Comparison of ENCODE assay signal across 1 cellular context in the genomic region with DNA sequence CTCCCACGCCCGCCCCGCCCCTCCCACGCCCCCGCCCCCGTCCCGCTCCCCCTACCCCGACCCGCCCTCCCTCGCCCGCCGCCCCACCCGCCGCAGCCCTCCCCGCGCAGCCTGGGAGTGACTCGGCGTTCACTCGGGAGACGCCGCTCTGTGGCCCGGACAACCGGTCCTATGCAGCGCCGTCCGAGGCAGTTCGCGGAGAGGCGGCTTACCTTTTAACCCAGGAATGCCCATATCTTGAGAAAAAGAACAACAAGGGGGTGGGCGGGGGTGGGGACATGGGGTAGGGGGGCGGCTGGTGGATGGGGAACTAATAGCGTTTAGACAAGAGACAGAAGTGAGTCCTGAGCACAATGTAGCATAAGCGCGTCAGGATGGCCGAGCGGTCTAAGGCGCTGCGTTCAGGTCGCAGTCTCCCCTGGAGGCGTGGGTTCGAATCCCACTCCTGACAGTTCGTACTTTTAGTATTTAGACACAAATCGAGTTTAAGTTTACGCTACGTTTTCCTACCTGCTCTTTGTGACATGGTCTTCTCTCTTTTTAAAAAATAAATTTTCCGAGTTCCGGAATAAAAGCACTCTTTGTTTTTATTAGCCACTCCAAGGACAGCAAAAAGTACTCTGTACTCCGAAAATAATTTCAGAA.
A peak's percentile ranks its signal among the peaks of the same experiment; 100 is the strongest.
TF ChIP-seq lines count a peak whose summit lies in the region.

No MANE protein-coding gene starts in this region.

TF ChIP-seq in HepG2, 621 proteins besides CTCF, POLR2A, EP300 and RAD21 (continued from another document and continues in another):
- TF ChIP-seq, protein P1, sequence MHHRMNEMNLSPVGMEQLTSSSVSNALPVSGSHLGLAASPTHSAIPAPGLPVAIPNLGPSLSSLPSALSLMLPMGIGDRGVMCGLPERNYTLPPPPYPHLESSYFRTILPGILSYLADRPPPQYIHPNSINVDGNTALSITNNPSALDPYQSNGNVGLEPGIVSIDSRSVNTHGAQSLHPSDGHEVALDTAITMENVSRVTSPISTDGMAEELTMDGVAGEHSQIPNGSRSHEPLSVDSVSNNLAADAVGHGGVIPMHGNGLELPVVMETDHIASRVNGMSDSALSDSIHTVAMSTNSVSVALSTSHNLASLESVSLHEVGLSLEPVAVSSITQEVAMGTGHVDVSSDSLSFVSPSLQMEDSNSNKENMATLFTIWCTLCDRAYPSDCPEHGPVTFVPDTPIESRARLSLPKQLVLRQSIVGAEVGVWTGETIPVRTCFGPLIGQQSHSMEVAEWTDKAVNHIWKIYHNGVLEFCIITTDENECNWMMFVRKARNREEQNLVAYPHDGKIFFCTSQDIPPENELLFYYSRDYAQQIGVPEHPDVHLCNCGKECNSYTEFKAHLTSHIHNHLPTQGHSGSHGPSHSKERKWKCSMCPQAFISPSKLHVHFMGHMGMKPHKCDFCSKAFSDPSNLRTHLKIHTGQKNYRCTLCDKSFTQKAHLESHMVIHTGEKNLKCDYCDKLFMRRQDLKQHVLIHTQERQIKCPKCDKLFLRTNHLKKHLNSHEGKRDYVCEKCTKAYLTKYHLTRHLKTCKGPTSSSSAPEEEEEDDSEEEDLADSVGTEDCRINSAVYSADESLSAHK (CRISPR knock-in tag; IDR thresholded peaks at IDR 0.05; ENCODE audit: borderline replicate concordance), result 0 out of 2 replicates have a peak, but pooled peaks have one; percentile 39
- no peak for TF ChIP-seq ZFX (CRISPR knock-in tag; IDR thresholded peaks at IDR 0.05; ENCODE audit: low read depth)
- no peak for TF ChIP-seq ZNF260 (CRISPR knock-in tag; IDR thresholded peaks at IDR 0.05; ENCODE audit: borderline replicate concordance, low read depth)
- TF ChIP-seq, protein P2, sequence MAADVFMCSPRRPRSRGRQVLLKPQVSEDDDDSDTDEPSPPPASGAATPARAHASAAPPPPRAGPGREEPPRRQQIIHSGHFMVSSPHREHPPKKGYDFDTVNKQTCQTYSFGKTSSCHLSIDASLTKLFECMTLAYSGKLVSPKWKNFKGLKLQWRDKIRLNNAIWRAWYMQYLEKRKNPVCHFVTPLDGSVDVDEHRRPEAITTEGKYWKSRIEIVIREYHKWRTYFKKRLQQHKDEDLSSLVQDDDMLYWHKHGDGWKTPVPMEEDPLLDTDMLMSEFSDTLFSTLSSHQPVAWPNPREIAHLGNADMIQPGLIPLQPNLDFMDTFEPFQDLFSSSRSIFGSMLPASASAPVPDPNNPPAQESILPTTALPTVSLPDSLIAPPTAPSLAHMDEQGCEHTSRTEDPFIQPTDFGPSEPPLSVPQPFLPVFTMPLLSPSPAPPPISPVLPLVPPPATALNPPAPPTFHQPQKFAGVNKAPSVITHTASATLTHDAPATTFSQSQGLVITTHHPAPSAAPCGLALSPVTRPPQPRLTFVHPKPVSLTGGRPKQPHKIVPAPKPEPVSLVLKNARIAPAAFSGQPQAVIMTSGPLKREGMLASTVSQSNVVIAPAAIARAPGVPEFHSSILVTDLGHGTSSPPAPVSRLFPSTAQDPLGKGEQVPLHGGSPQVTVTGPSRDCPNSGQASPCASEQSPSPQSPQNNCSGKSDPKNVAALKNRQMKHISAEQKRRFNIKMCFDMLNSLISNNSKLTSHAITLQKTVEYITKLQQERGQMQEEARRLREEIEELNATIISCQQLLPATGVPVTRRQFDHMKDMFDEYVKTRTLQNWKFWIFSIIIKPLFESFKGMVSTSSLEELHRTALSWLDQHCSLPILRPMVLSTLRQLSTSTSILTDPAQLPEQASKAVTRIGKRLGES (CRISPR knock-in tag; IDR thresholded peaks at IDR 0.05; ENCODE audit: borderline replicate concordance), result no peak
- TF ChIP-seq, protein P3, sequence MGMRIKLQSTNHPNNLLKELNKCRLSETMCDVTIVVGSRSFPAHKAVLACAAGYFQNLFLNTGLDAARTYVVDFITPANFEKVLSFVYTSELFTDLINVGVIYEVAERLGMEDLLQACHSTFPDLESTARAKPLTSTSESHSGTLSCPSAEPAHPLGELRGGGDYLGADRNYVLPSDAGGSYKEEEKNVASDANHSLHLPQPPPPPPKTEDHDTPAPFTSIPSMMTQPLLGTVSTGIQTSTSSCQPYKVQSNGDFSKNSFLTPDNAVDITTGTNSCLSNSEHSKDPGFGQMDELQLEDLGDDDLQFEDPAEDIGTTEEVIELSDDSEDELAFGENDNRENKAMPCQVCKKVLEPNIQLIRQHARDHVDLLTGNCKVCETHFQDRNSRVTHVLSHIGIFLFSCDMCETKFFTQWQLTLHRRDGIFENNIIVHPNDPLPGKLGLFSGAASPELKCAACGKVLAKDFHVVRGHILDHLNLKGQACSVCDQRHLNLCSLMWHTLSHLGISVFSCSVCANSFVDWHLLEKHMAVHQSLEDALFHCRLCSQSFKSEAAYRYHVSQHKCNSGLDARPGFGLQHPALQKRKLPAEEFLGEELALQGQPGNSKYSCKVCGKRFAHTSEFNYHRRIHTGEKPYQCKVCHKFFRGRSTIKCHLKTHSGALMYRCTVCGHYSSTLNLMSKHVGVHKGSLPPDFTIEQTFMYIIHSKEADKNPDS (CRISPR knock-in tag; IDR thresholded peaks at IDR 0.05), result 0 out of 2 replicates have a peak, but pooled peaks have one; percentile 60
- TF ChIP-seq, protein P4, sequence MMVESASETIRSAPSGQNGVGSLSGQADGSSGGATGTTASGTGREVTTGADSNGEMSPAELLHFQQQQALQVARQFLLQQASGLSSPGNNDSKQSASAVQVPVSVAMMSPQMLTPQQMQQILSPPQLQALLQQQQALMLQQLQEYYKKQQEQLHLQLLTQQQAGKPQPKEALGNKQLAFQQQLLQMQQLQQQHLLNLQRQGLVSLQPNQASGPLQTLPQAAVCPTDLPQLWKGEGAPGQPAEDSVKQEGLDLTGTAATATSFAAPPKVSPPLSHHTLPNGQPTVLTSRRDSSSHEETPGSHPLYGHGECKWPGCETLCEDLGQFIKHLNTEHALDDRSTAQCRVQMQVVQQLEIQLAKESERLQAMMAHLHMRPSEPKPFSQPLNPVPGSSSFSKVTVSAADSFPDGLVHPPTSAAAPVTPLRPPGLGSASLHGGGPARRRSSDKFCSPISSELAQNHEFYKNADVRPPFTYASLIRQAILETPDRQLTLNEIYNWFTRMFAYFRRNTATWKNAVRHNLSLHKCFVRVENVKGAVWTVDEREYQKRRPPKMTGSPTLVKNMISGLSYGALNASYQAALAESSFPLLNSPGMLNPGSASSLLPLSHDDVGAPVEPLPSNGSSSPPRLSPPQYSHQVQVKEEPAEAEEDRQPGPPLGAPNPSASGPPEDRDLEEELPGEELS (CRISPR knock-in tag; IDR thresholded peaks at IDR 0.05), result peak; percentile 51
- peak; percentile 51; the same call in 1 of the 2 replicates for TF ChIP-seq ZNF180 (CRISPR knock-in tag; IDR thresholded peaks at IDR 0.05; ENCODE audit: borderline replicate concordance, low read depth)
- TF ChIP-seq, protein P5, sequence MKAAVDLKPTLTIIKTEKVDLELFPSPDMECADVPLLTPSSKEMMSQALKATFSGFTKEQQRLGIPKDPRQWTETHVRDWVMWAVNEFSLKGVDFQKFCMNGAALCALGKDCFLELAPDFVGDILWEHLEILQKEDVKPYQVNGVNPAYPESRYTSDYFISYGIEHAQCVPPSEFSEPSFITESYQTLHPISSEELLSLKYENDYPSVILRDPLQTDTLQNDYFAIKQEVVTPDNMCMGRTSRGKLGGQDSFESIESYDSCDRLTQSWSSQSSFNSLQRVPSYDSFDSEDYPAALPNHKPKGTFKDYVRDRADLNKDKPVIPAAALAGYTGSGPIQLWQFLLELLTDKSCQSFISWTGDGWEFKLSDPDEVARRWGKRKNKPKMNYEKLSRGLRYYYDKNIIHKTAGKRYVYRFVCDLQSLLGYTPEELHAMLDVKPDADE (CRISPR knock-in tag; IDR thresholded peaks at IDR 0.05), result 0 out of 2 replicates have a peak, but pooled peaks have one; percentile 21
- TF ChIP-seq, protein P6, sequence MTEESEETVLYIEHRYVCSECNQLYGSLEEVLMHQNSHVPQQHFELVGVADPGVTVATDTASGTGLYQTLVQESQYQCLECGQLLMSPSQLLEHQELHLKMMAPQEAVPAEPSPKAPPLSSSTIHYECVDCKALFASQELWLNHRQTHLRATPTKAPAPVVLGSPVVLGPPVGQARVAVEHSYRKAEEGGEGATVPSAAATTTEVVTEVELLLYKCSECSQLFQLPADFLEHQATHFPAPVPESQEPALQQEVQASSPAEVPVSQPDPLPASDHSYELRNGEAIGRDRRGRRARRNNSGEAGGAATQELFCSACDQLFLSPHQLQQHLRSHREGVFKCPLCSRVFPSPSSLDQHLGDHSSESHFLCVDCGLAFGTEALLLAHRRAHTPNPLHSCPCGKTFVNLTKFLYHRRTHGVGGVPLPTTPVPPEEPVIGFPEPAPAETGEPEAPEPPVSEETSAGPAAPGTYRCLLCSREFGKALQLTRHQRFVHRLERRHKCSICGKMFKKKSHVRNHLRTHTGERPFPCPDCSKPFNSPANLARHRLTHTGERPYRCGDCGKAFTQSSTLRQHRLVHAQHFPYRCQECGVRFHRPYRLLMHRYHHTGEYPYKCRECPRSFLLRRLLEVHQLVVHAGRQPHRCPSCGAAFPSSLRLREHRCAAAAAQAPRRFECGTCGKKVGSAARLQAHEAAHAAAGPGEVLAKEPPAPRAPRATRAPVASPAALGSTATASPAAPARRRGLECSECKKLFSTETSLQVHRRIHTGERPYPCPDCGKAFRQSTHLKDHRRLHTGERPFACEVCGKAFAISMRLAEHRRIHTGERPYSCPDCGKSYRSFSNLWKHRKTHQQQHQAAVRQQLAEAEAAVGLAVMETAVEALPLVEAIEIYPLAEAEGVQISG (CRISPR knock-in tag; IDR thresholded peaks at IDR 0.05), result peak; percentile 37; the same call in 1 of the 2 replicates
- TF ChIP-seq ZNF746 (CRISPR knock-in tag; IDR thresholded peaks at IDR 0.05), result peak; percentile 67
- peak; percentile 16 for TF ChIP-seq SKI (IDR thresholded peaks at IDR 0.05; ENCODE audit: partially characterized antibody)
- peak; percentile 78 for TF ChIP-seq ZEB1 (IDR thresholded peaks at IDR 0.05; ENCODE audit: insufficient replicate concordance, low read depth)
- TF ChIP-seq ETV5 (CRISPR knock-in tag; IDR thresholded peaks at IDR 0.05; ENCODE audit: borderline replicate concordance), result no peak
- TF ChIP-seq, protein P7, sequence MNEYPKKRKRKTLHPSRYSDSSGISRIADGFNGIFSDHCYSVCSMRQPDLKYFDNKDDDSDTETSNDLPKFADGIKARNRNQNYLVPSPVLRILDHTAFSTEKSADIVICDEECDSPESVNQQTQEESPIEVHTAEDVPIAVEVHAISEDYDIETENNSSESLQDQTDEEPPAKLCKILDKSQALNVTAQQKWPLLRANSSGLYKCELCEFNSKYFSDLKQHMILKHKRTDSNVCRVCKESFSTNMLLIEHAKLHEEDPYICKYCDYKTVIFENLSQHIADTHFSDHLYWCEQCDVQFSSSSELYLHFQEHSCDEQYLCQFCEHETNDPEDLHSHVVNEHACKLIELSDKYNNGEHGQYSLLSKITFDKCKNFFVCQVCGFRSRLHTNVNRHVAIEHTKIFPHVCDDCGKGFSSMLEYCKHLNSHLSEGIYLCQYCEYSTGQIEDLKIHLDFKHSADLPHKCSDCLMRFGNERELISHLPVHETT (CRISPR knock-in tag; conservative IDR thresholded peaks at IDR 0.05), result 0 out of 2 replicates have a peak, but pooled peaks have one; percentile 8
- TF ChIP-seq TSC22D2 (CRISPR knock-in tag; IDR thresholded peaks at IDR 0.05; ENCODE audit: borderline replicate concordance), result peak; percentile 39; the same call in 1 of the 2 replicates
- TF ChIP-seq, protein P8, sequence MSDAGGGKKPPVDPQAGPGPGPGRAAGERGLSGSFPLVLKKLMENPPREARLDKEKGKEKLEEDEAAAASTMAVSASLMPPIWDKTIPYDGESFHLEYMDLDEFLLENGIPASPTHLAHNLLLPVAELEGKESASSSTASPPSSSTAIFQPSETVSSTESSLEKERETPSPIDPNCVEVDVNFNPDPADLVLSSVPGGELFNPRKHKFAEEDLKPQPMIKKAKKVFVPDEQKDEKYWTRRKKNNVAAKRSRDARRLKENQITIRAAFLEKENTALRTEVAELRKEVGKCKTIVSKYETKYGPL (CRISPR knock-in tag; IDR thresholded peaks at IDR 0.05), result 0 out of 2 replicates have a peak, but pooled peaks have one; percentile 58
- TF ChIP-seq FOSL1 (CRISPR knock-in tag; IDR thresholded peaks at IDR 0.05; ENCODE audit: borderline replicate concordance), result peak; percentile 6; the same call in 1 of the 2 replicates
- 0 out of 2 replicates have a peak, but pooled peaks have one; percentile 18 for TF ChIP-seq ZKSCAN5 (CRISPR knock-in tag; IDR thresholded peaks at IDR 0.05)
- TF ChIP-seq ZNF207 (IDR thresholded peaks at IDR 0.05; ENCODE audit: borderline replicate concordance), result no peak
- TF ChIP-seq, protein P9, sequence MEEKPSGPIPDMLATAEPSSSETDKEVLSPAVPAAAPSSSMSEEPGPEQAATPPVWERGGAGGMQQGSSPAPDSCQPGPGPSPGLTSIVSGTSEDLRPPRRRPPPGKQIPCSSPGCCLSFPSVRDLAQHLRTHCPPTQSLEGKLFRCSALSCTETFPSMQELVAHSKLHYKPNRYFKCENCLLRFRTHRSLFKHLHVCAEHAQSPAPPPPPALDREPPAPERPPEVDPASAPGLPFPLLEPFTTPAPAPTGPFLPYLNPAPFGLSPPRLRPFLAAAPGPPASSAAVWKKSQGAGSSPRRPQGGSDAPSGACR (CRISPR knock-in tag; IDR thresholded peaks at IDR 0.05), result 0 out of 2 replicates have a peak, but pooled peaks have one; percentile 34
- no peak for TF ChIP-seq MXD4 (CRISPR knock-in tag; IDR thresholded peaks at IDR 0.05)
- TF ChIP-seq ZNF431 (CRISPR knock-in tag; IDR thresholded peaks at IDR 0.05; ENCODE audit: borderline replicate concordance, low read depth), result no peak
- TF ChIP-seq MAZ (IDR thresholded peaks at IDR 0.05; ENCODE audit: borderline replicate concordance, low read depth, low read length), result peak; percentile 86
- peak; percentile 68 for TF ChIP-seq MAZ (CRISPR knock-in tag; IDR thresholded peaks at IDR 0.05; ENCODE audit: low read depth)
- TF ChIP-seq ZNF619 (CRISPR knock-in tag; IDR thresholded peaks at IDR 0.05), result no peak
- TF ChIP-seq ZNF644 (CRISPR knock-in tag; IDR thresholded peaks at IDR 0.05; ENCODE audit: low read depth), result no peak
- TF ChIP-seq, protein P10, sequence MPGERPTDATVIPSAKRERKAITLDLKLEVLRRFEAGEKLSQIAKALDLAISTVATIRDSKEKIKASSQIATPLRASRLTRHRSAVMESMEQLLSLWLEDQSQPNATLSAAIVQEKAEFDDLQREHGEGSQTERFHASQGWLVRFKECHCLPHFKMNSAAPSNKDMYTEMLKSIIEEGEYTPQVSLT (CRISPR knock-in tag; IDR thresholded peaks at IDR 0.05; ENCODE audit: borderline replicate concordance, low read depth), result no peak
- TF ChIP-seq, protein P11, sequence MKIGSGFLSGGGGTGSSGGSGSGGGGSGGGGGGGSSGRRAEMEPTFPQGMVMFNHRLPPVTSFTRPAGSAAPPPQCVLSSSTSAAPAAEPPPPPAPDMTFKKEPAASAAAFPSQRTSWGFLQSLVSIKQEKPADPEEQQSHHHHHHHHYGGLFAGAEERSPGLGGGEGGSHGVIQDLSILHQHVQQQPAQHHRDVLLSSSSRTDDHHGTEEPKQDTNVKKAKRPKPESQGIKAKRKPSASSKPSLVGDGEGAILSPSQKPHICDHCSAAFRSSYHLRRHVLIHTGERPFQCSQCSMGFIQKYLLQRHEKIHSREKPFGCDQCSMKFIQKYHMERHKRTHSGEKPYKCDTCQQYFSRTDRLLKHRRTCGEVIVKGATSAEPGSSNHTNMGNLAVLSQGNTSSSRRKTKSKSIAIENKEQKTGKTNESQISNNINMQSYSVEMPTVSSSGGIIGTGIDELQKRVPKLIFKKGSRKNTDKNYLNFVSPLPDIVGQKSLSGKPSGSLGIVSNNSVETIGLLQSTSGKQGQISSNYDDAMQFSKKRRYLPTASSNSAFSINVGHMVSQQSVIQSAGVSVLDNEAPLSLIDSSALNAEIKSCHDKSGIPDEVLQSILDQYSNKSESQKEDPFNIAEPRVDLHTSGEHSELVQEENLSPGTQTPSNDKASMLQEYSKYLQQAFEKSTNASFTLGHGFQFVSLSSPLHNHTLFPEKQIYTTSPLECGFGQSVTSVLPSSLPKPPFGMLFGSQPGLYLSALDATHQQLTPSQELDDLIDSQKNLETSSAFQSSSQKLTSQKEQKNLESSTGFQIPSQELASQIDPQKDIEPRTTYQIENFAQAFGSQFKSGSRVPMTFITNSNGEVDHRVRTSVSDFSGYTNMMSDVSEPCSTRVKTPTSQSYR (CRISPR knock-in tag; IDR thresholded peaks at IDR 0.05; ENCODE audit: borderline replicate concordance), result peak; percentile 50; the same call in 1 of the 2 replicates
- TF ChIP-seq ZFP37 (CRISPR knock-in tag; IDR thresholded peaks at IDR 0.05; ENCODE audit: borderline replicate concordance), result 0 out of 2 replicates have a peak, but pooled peaks have one; percentile 50
